ENCODE assay signal across 8 cellular contexts in genomic region chr7:24573008-24573553, GRCh38. TPM values are rescaled to one million over a fixed set of nuclear protein-coding genes. Genes with fewer than 3 reads are reported as not detected.
DNase-seq lines count a peak whose midpoint lies in the region; ATAC-seq and TF ChIP-seq lines count a peak whose summit lies in the region.

PALS2 (plus strand) TSS chr7:24573452; CDS start chr7:24623668, 50,216 bp downstream.

- TF ChIP-seq POLR2A in GM18526 (IDR thresholded peaks at IDR 0.05; ENCODE audit: extremely low read depth, insufficient read length): peak; percentile 42

- BruUV-seq in A673 (replicated peaks; lab: Mats Ljungman, UMichigan): no TSS peak

- intact Hi-C loops in A673 (cut with micrococcal nuclease; ENCODE audit: unreplicated experiment): loop anchor here (10.0 kb wide), 2 partner anchors 168 to 708 kb away; no protein-coding TSS in a partner anchor
- intact Hi-C loops in left lung (cut with DNase I): no loop called here

- DNase-seq in A673 (ENCODE audit: low spot score) (peak; percentile 83), NCI-H2196 treated with DMSO at 0.1 percent for 48 hours (lab: John Stamatoyannopoulos, UW; ENCODE audit: unreplicated experiment) (peak; percentile 53), dedifferentiated amniotic fluid mesenchymal stem cell (ENCODE audit: extremely low spot score) (peak; percentile 30), left lung (peak; percentile 75 to 93)
- DNase-seq in activated CD4-positive, alpha-beta T cell treated with anti-CD3 and anti-CD28 coated beads for 48 hours: peak; percentile 78
- peak; percentile 63 to 69 for DNase-seq in stimulated activated CD4-positive, alpha-beta T cell treated with anti-CD3 and anti-CD28 coated beads, Interleukin-2, amount 100 ng/mL, for 48 hours

- TF ChIP-seq CTCF in A673 (conservative IDR thresholded peaks at IDR 0.05; ENCODE audit: low read depth, low read length) (no peak), left lung (IDR thresholded peaks at IDR 0.05) (no peak)

- H3K27ac ChIP-seq in A673 (ENCODE audit: low read depth, low read length, poor library complexity, severe bottlenecking) (peak within 1 kb of the TSS; percentile 71), left lung (peak within 1 kb of the TSS; percentile 37 to 62)

- H3K27me3 ChIP-seq in A673 (replicated peaks; ENCODE audit: insufficient read depth, low read depth, low read length, poor library complexity): peaks cover 4% of the 10 kb centered on the region
- H3K27me3 ChIP-seq in left lung: peaks cover 0 to 67% of the 10 kb centered on the region in 2 donors

- POLR2A ChIA-PET in A673 (lab: Charles Lee; ENCODE audit: low non-redundant PET): interaction anchor here (0.6 kb wide), 1 partner anchor 407 kb away, joined by 3 read pairs; the partner anchor contains the start of gene OSBPL3

- peak; percentile 48 for ATAC-seq in HG03066 (IDR thresholded peaks at IDR 0.05; ENCODE audit: low read depth, unreplicated experiment)
- ATAC-seq in left lung: peak; percentile 87

- CTCF ChIA-PET in A673 (lab: Charles Lee): no interaction called here

- H3K36me3 ChIP-seq in A673 (ENCODE audit: insufficient read depth, low read length, poor library complexity, severe bottlenecking) (no peaks in the 10 kb centered on the region), left lung (no peaks in the 10 kb centered on the region)

- H3K4me1 ChIP-seq in A673 (ENCODE audit: insufficient read depth, low read length, poor library complexity, severe bottlenecking) (peaks cover 26% of the 10 kb centered on the region), left lung (peaks cover 0 to 14% of the 10 kb centered on the region in 2 donors)

- H3K9me3 ChIP-seq in A673 (ENCODE audit: low read depth, low read length, poor library complexity, severe bottlenecking): no peaks in the 10 kb centered on the region
- no peaks in the 10 kb centered on the region for H3K9me3 ChIP-seq in left lung

- H3K4me3 ChIP-seq in A673 (ENCODE audit: low read depth, low read length, poor library complexity, severe bottlenecking) (peak within 1 kb of the TSS; percentile 70), left lung (peak within 1 kb of the TSS; percentile 60 to 69)

RNA-seq across cellular contexts. Expression of gene PALS2, which starts in this region (rescaled TPM):
- total RNA-seq in A673 (2021): 65.3 and 68.4 TPM in 2 replicates
- total RNA-seq in left lung: 10 to 100 TPM; 16.0 to 27.3 TPM

Comparison
In these comparisons a context has a peak if more than half of its experiments do, and no peak if none do; other contexts are left out.
1. Peak in every context shown above with its lines: DNase-seq, ATAC-seq, H3K4me3 ChIP-seq and H3K27ac ChIP-seq.
2. DNase-seq: peak in every context shown above with its lines; median percentile 84 in left lung; 83 in A673; 78 in activated CD4-positive, alpha-beta T cell treated with anti-CD3 and anti-CD28 coated beads for 48 hours; 66 in stimulated activated CD4-positive, alpha-beta T cell treated with anti-CD3 and anti-CD28 coated beads, Interleukin-2, amount 100 ng/mL, for 48 hours; 53 in NCI-H2196 treated with DMSO at 0.1 percent for 48 hours; 30 in dedifferentiated amniotic fluid mesenchymal stem cell.